Comparison of ENCODE assay signal across 1 cellular context in genomic region chrX:10611441-10612090, GRCh38.
A peak's percentile ranks its signal among the peaks of the same experiment; 100 is the strongest.
TF ChIP-seq lines count a peak whose summit lies in the region.

No MANE protein-coding gene starts in this region.

TF ChIP-seq in A549, 52 proteins besides CTCF, POLR2A, EP300 and RAD21 (continued from another document):
- no peak for TF ChIP-seq REST (IDR thresholded peaks at IDR 0.05)
- TF ChIP-seq RFX5 (IDR thresholded peaks at IDR 0.05) = no peak
- TF ChIP-seq HOXB5 (CRISPR knock-in tag; IDR thresholded peaks at IDR 0.05) = no peak
- TF ChIP-seq JUN (IDR thresholded peaks at IDR 0.05) = 0 out of 5 replicates have a peak, but pooled peaks of 1 of the 2 experiments have one; percentile 14
- no peak for TF ChIP-seq NFE2L2 (conservative IDR thresholded peaks at IDR 0.05; ENCODE audit: low read length)
- TF ChIP-seq FOSL2 (IDR thresholded peaks at IDR 0.05) = no peak
- peak; percentile 41 for TF ChIP-seq FOSL2 (CRISPR knock-in tag; IDR thresholded peaks at IDR 0.05)
- no peak for TF ChIP-seq BCL3 (IDR thresholded peaks at IDR 0.05)
- TF ChIP-seq KDM5A (IDR thresholded peaks at IDR 0.05) = no peak
- TF ChIP-seq HMGXB4 (CRISPR knock-in tag; IDR thresholded peaks at IDR 0.05; ENCODE audit: borderline replicate concordance) = no peak
- TF ChIP-seq TFCP2L1 (CRISPR knock-in tag; IDR thresholded peaks at IDR 0.05) = no peak
- TF ChIP-seq GATA3 (IDR thresholded peaks at IDR 0.05; ENCODE audit: borderline replicate concordance) = 0 out of 2 replicates have a peak, but pooled peaks have one; percentile 25
TF ChIP-seq in A549: peak in this region for 4.
